Comparison of ENCODE assay signal across 17 cellular contexts in genomic region chr4:77040265-77040664, GRCh38. TPM values are rescaled to one million over a fixed set of nuclear protein-coding genes. Genes with fewer than 3 reads are reported as not detected.
DNase-seq lines count a peak whose midpoint lies in the region; ATAC-seq, FAIRE-seq and TF ChIP-seq lines count a peak whose summit lies in the region.
"Had no signal": no experiment of that assay in that cellular context is flagged by ENCODE, and none has a peak within 500 bp of the region (broad histone marks: within the 10 kb centered on the region; RNA-seq: fewer than 3 reads in every experiment).

No MANE protein-coding gene starts in this region.

- H3K27me3 ChIP-seq in GM23338 (ENCODE audit: insufficient read depth) (no peaks in the 10 kb centered on the region), astrocyte (ENCODE audit: insufficient read depth, low read length) (no peaks in the 10 kb centered on the region), skeletal muscle satellite cell (ENCODE audit: control insufficient read depth, insufficient read depth, low read length) (no peaks in the 10 kb centered on the region), tibial nerve (no peaks in the 10 kb centered on the region)
- H3K27me3 ChIP-seq: colonic mucosa, upper lobe of right lung had no signal

- TF ChIP-seq CTCF in GM23338 (conservative IDR thresholded peaks at IDR 0.05; ENCODE audit: low read depth in 2 of 2) (no peak), astrocyte (IDR thresholded peaks at IDR 0.05; ENCODE audit: insufficient read depth, low read depth, low read length) (no peak), fibroblast of the aortic adventitia (IDR thresholded peaks at IDR 0.05; ENCODE audit: insufficient read depth, low read length) (no peak), tibial nerve (IDR thresholded peaks at IDR 0.05) (no peak)

- H3K27me3 Mint-ChIP-seq in GM23338 (ENCODE audit: insufficient read depth, low read depth, poor library complexity) (no peaks in the 10 kb centered on the region), astrocyte (ENCODE audit: low read depth, unreplicated experiment) (no peaks in the 10 kb centered on the region), T-helper 17 cell (no peaks in the 10 kb centered on the region)
- H3K27me3 Mint-ChIP-seq: activated naive CD4-positive, alpha-beta T cell treated with anti-CD3 and anti-CD28 coated beads, Interleukin-2, amount 10 ng/mL, durations not matched to agents 7 days and 5 days; CD4-positive, alpha-beta T cell; naive thymus-derived CD4-positive, alpha-beta T cell had no signal

- H3K36me3 ChIP-seq in GM23338 (ENCODE audit: insufficient read depth) (no peaks in the 10 kb centered on the region), astrocyte (ENCODE audit: insufficient read depth, low read length) (peaks cover 28% of the 10 kb centered on the region), skeletal muscle satellite cell (ENCODE audit: insufficient read depth, low read length) (peaks cover 54% of the 10 kb centered on the region), tibial nerve (peaks cover 0 to 25% (median under 1%) of the 10 kb centered on the region in 3 donors)
- H3K36me3 ChIP-seq: colonic mucosa had no signal

- peaks cover 3% of the 10 kb centered on the region; the same call in 2 of the 3 replicates for H3K36me3 Mint-ChIP-seq in GM23338 (ENCODE audit: low read depth)
- peaks cover 32% of the 10 kb centered on the region for H3K36me3 Mint-ChIP-seq in astrocyte (ENCODE audit: low read depth, unreplicated experiment)
- peaks cover 13% of the 10 kb centered on the region for H3K36me3 Mint-ChIP-seq in T-helper 17 cell (ENCODE audit: low read depth)

- WGBS in tibial nerve, 2 donors, result 82 to 89% methylated on average over 1 of the region's 1 CpG

- H3K9me3 ChIP-seq in astrocyte (ENCODE audit: insufficient read depth, low read depth, low read length) (no peaks in the 10 kb centered on the region), skeletal muscle satellite cell (replicated peaks; ENCODE audit: low read length) (no peaks in the 10 kb centered on the region), T-helper 17 cell (ENCODE audit: control insufficient read depth, low read length, poor library complexity, severe bottlenecking) (no peaks in the 10 kb centered on the region), tibial nerve (no peaks in the 10 kb centered on the region)
- H3K9me3 ChIP-seq: colonic mucosa, upper lobe of right lung had no signal

- no peak for TF ChIP-seq POLR2A in tibial nerve (IDR thresholded peaks at IDR 0.05)

- H3K4me1 ChIP-seq in GM23338 (ENCODE audit: insufficient read depth) (no peaks in the 10 kb centered on the region), astrocyte (ENCODE audit: insufficient read depth, low read length) (peaks cover 42% of the 10 kb centered on the region), skeletal muscle satellite cell (ENCODE audit: control insufficient read depth, insufficient read depth, low read length) (peaks cover 68% of the 10 kb centered on the region), tibial nerve (peaks cover 0 to 23% (median 2%) of the 10 kb centered on the region in 4 donors)
- H3K4me1 ChIP-seq: colonic mucosa had no signal

- no peaks in the 10 kb centered on the region for H3F3A ChIP-seq in GM23338 (replicated peaks; ENCODE audit: low read depth)

- no peak for TF ChIP-seq EP300 in tibial nerve (IDR thresholded peaks at IDR 0.05)

- H3K27ac ChIP-seq in GM23338 (ENCODE audit: low read depth) (no peak overlapping the region), astrocyte (ENCODE audit: low read depth, low read length) (peak overlapping the region; percentile 53), tibial nerve (no peak overlapping the region)
- H3K27ac ChIP-seq: colonic mucosa, upper lobe of right lung had no signal

- H4K20me1 ChIP-seq in GM23338 (replicated peaks; ENCODE audit: insufficient read depth), result no peaks in the 10 kb centered on the region
- H4K20me1 ChIP-seq in astrocyte (ENCODE audit: insufficient read depth, low read length), result no peaks in the 10 kb centered on the region

- H3K9ac ChIP-seq in astrocyte (ENCODE audit: low read length) (peak overlapping the region; percentile 17), skeletal muscle satellite cell (ENCODE audit: low read depth, low read length) (peak overlapping the region; percentile 47)

- DNase-seq in GM23338 (ENCODE audit: low spot score) (no peak), astrocyte (ENCODE audit: low read depth) (peak; percentile 77), fibroblast of the aortic adventitia (ENCODE audit: low read depth) (peak; percentile 67), T-helper 17 cell (no peak), medulla oblongata (ENCODE audit: extremely low spot score) (no peak), tibial nerve (ENCODE audit: low spot score in 2 of 2) (no peak)
- DNase-seq: activated CD8-positive, alpha-beta memory T cell treated with anti-CD3 and anti-CD28 coated beads, Interleukin-2, amount 50 U/mL, for 4 hours; activated naive CD4-positive, alpha-beta T cell treated with anti-CD3 and anti-CD28 coated beads, Interleukin-2, amount 10 ng/mL, durations not matched to agents 7 days and 5 days; CD4-positive, alpha-beta T cell; colonic mucosa; GDM1; kidney; naive thymus-derived CD4-positive, alpha-beta T cell; NCI-H1105; stimulated activated CD4-positive, alpha-beta T cell treated with anti-CD3 and anti-CD28 coated beads, Interleukin-2, amount 100 ng/mL, for 48 hours; upper lobe of right lung had no signal

- ATAC-seq in GM23338, result no peak
- ATAC-seq in T-helper 17 cell, result no peak

- H3K4me3 ChIP-seq in GM23338, result no peak overlapping the region
- no peak overlapping the region for H3K4me3 ChIP-seq in astrocyte (ENCODE audit: insufficient read depth, low read depth, low read length)
- H3K4me3 ChIP-seq in fibroblast of the aortic adventitia (ENCODE audit: low read depth, low read length), result no peak overlapping the region
- no peak overlapping the region for H3K4me3 ChIP-seq in skeletal muscle satellite cell (ENCODE audit: low read length)
- H3K4me3 ChIP-seq in tibial nerve, result no peak overlapping the region
- H3K4me3 ChIP-seq: colonic mucosa, upper lobe of right lung had no signal

- H3K4me3 Mint-ChIP-seq in GM23338 (no peak overlapping the region), astrocyte (ENCODE audit: unreplicated experiment) (peak overlapping the region; percentile 12), T-helper 17 cell (no peak overlapping the region)
- H3K4me3 Mint-ChIP-seq: activated naive CD4-positive, alpha-beta T cell treated with anti-CD3 and anti-CD28 coated beads, Interleukin-2, amount 10 ng/mL, durations not matched to agents 7 days and 5 days; CD4-positive, alpha-beta T cell; naive thymus-derived CD4-positive, alpha-beta T cell had no signal

- H3K4me2 ChIP-seq in GM23338, result no peak overlapping the region
- H3K4me2 ChIP-seq in astrocyte (ENCODE audit: low read length), result peak overlapping the region; percentile 17
- H3K4me2 ChIP-seq in skeletal muscle satellite cell (ENCODE audit: low read length), result peak overlapping the region; percentile 33

- H3K27ac Mint-ChIP-seq in GM23338, result peak overlapping the region; percentile 5; the same call in 1 of the 2 replicates
- H3K27ac Mint-ChIP-seq in astrocyte (ENCODE audit: unreplicated experiment), result peak overlapping the region; percentile 70
- H3K27ac Mint-ChIP-seq in T-helper 17 cell, result no peak overlapping the region
- H3K27ac Mint-ChIP-seq: activated naive CD4-positive, alpha-beta T cell treated with anti-CD3 and anti-CD28 coated beads, Interleukin-2, amount 10 ng/mL, durations not matched to agents 7 days and 5 days; CD4-positive, alpha-beta T cell; naive thymus-derived CD4-positive, alpha-beta T cell had no signal

- H3K4me1 Mint-ChIP-seq in GM23338 (peaks cover 13% of the 10 kb centered on the region), astrocyte (ENCODE audit: low read depth, unreplicated experiment) (peaks cover 64% of the 10 kb centered on the region), T-helper 17 cell (peaks cover 8% of the 10 kb centered on the region)

- no peaks in the 10 kb centered on the region for H3K9me2 ChIP-seq in GM23338 (ENCODE audit: insufficient read depth)

- no peaks in the 10 kb centered on the region for H3K9me3 Mint-ChIP-seq in GM23338
- no peaks in the 10 kb centered on the region for H3K9me3 Mint-ChIP-seq in astrocyte (ENCODE audit: unreplicated experiment)
- H3K9me3 Mint-ChIP-seq: activated naive CD4-positive, alpha-beta T cell treated with anti-CD3 and anti-CD28 coated beads, Interleukin-2, amount 10 ng/mL, durations not matched to agents 7 days and 5 days; CD4-positive, alpha-beta T cell; naive thymus-derived CD4-positive, alpha-beta T cell had no signal

- peak; percentile 68 for FAIRE-seq in astrocyte (lab: Jason Lieb, UNC)
- FAIRE-seq: kidney had no signal

- H3K79me2 ChIP-seq in GM23338 (replicated peaks; ENCODE audit: insufficient read depth) (no peaks in the 10 kb centered on the region), astrocyte (ENCODE audit: insufficient read depth, low read length) (no peaks in the 10 kb centered on the region)

- H2AFZ ChIP-seq in GM23338, result no peak overlapping the region
- no peak overlapping the region for H2AFZ ChIP-seq in astrocyte (ENCODE audit: low read depth, low read length)

TF ChIP-seq in GM23338, 12 proteins besides CTCF, POLR2A, EP300 and RAD21:
- no peak for TF ChIP-seq POLR2AphosphoS5 (IDR thresholded peaks at IDR 0.05; ENCODE audit: low read depth)
- no peak for TF ChIP-seq STAT1 (IDR thresholded peaks at IDR 0.05; ENCODE audit: unreplicated experiment)
- TF ChIP-seq NANOG (IDR thresholded peaks at IDR 0.05; ENCODE audit: borderline replicate concordance), result no peak
- TF ChIP-seq CREB1 (CRISPR knock-in tag; IDR thresholded peaks at IDR 0.05; ENCODE audit: low read depth), result no peak
- no peak for TF ChIP-seq ZNF114 (CRISPR knock-in tag; IDR thresholded peaks at IDR 0.05)
TF ChIP-seq in GM23338: peak in this region for 0.

RNA-seq across cellular contexts. Expression of gene CCNI, which starts 35.5 kb away (rescaled TPM):
- total RNA-seq in GM23338 (2014; rRNA removed; shearing (Covaris generic)), result 207 and 225 TPM in 2 replicates
- polyA plus RNA-seq in GM23338 (2016; fragmentation: Nextera tagmentation; extraction: Ambion mirVana), result 233 and 248 TPM in 2 replicates
- 135 and 141 TPM in 2 replicates for total RNA-seq in astrocyte
- 136 and 190 TPM in 2 replicates for total RNA-seq in fibroblast of the aortic adventitia (ENCODE audit: low replicate concordance)
- total RNA-seq in skeletal muscle satellite cell (2012; rRNA removed), result 94.6 TPM in 2 replicates
- 100 to 1,000 TPM; 292 to 317 TPM for total RNA-seq in T-helper 17 cell
- 100 to 1,000 TPM; 186 to 259 (median 198) TPM for total RNA-seq in tibial nerve

Comparison
In these comparisons a context has a peak if more than half of its experiments do, and no peak if none do; other contexts are left out.
1. DNase-seq: peak in astrocyte (single experiment) and fibroblast of the aortic adventitia (single experiment); none in GM23338 (single experiment), T-helper 17 cell (0 of 3), medulla oblongata (single experiment) and tibial nerve (0 of 2).